Comparison of ENCODE assay signal across 1 cellular context in the genomic region with DNA sequence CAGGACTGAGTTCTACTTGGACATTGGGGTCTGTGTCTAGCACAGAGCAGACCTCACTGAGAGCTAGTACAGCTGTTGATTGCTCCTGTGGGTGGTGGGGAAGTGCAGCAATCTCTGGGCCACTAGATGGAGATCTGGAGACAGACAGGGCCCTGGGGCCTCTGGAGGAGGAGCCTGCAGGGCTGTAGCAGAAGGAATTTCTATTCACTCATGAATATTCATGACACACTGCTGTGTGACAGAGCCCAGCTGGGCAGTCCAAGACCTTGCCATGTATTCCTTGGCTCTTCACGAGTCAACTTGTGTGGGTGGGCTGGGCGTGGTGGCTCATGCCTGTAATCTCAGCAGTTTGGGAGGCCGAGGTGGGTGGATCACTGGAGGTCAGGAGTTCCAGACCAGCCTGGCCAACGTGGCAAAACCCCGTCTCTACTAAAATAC.
TF ChIP-seq lines count a peak whose summit lies in the region.

No MANE protein-coding gene starts in this region.

TF ChIP-seq in IMR-90, 13 proteins besides CTCF, POLR2A, EP300 and RAD21 (continued from another document):
- peak; percentile 36; the same call in 1 of the 2 replicates for TF ChIP-seq BHLHE40 (IDR thresholded peaks at IDR 0.05; ENCODE audit: low read depth, low read length)
- TF ChIP-seq CEBPB (IDR thresholded peaks at IDR 0.05; ENCODE audit: low read depth, low read length) = no peak
- peak; percentile 50; the same call in 1 of the 2 replicates for TF ChIP-seq MAZ (IDR thresholded peaks at IDR 0.05; ENCODE audit: borderline replicate concordance, low read depth, low read length)
